In the genomic region with DNA sequence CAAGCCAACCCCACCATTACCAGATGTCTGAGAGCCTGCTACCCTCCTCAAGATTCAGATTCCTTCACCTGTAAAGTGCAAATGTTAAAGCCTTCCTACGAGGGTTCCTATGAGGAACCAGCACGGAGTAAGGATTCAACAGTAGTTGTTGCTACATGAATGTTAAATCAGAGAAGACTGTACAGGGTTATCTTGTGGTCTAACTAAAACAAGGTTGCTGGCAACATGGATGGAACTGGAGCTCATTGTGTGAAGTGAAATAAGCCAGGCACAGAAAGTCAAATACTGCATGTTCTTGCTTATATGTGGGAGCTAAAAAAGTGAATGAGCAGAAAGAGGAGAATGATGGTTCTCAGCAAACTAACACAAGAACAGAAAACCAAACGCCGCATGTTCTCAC, we compare ENCODE assay signal across 27 cellular contexts.
"Had no signal": no experiment of that assay in that cellular context is flagged by ENCODE, and none has a peak within 500 bp of the region (broad histone marks: within the 10 kb centered on the region; RNA-seq: fewer than 3 reads in every experiment).

No MANE protein-coding gene starts in this region.

- H3K27me3 Mint-ChIP-seq: progenitor cell of endocrine pancreas had no signal

- H3K9me3 ChIP-seq: ovary, psoas muscle, right lobe of liver, sigmoid colon, stomach, thoracic aorta, thyroid gland, tibial nerve, upper lobe of left lung, vagina had no signal

- H3K27ac Mint-ChIP-seq: naive thymus-derived CD8-positive, alpha-beta T cell; natural killer cell treated with Interleukin-12 subunit alpha and Interleukin-12 subunit beta and Interleukin-15 and Interleukin-18, amount 100 ng/mL, for 72 hours; progenitor cell of endocrine pancreas; stimulated activated effector memory CD8-positive, alpha-beta T cell treated with anti-CD3 and anti-CD28 coated beads, Interleukin-12 subunit alpha, Interleukin-12 subunit beta, amount 100 ng/mL, for 72 hours; stimulated activated naive B cell treated with anti-CD40 and anti-IgM and Interleukin-4, amounts not matched to agents 10 μg/mL and 1 μg/mL and 100 μg/mL, for 72 hours; stimulated activated naive CD8-positive, alpha-beta T cell treated with anti-CD3 and anti-CD28 coated beads, Interleukin-15, Interleukin-2, amounts not matched to agents 100 ng/mL and 50 ng/mL, for 24 hours had no signal

- ATAC-seq: naive thymus-derived CD8-positive, alpha-beta T cell; natural killer cell treated with Interleukin-12 subunit alpha and Interleukin-12 subunit beta and Interleukin-15 and Interleukin-18, amount 100 ng/mL, for 72 hours; psoas muscle; right lobe of liver; stimulated activated effector memory CD8-positive, alpha-beta T cell treated with anti-CD3 and anti-CD28 coated beads, Interleukin-12 subunit alpha, Interleukin-12 subunit beta, amount 100 ng/mL, for 72 hours; stimulated activated naive B cell treated with anti-CD40 and anti-IgM and Interleukin-4, amounts not matched to agents 10 μg/mL and 1 μg/mL and 100 μg/mL, for 72 hours had no signal

- H3K4me1 ChIP-seq: parathyroid adenoma, right lobe of liver, stomach, thyroid gland, tibial nerve, upper lobe of left lung, vagina had no signal

- H3K4me3 Mint-ChIP-seq: naive thymus-derived CD8-positive, alpha-beta T cell; natural killer cell treated with Interleukin-12 subunit alpha and Interleukin-12 subunit beta and Interleukin-15 and Interleukin-18, amount 100 ng/mL, for 72 hours; neural progenitor cell; stimulated activated effector memory CD8-positive, alpha-beta T cell treated with anti-CD3 and anti-CD28 coated beads, Interleukin-12 subunit alpha, Interleukin-12 subunit beta, amount 100 ng/mL, for 72 hours; stimulated activated naive B cell treated with anti-CD40 and anti-IgM and Interleukin-4, amounts not matched to agents 10 μg/mL and 1 μg/mL and 100 μg/mL, for 72 hours; stimulated activated naive CD8-positive, alpha-beta T cell treated with anti-CD3 and anti-CD28 coated beads, Interleukin-15, Interleukin-2, amounts not matched to agents 100 ng/mL and 50 ng/mL, for 24 hours had no signal

- H3K27me3 ChIP-seq: neural progenitor cell, ovary, right lobe of liver, sigmoid colon, stomach, thyroid gland, tibial nerve, upper lobe of left lung, vagina had no signal

- H3K4me1 Mint-ChIP-seq: naive thymus-derived CD8-positive, alpha-beta T cell; stimulated activated effector memory CD8-positive, alpha-beta T cell treated with anti-CD3 and anti-CD28 coated beads, Interleukin-12 subunit alpha, Interleukin-12 subunit beta, amount 100 ng/mL, for 72 hours; stimulated activated naive B cell treated with anti-CD40 and anti-IgM and Interleukin-4, amounts not matched to agents 10 μg/mL and 1 μg/mL and 100 μg/mL, for 72 hours had no signal

- H3K9me3 Mint-ChIP-seq: naive thymus-derived CD8-positive, alpha-beta T cell; natural killer cell treated with Interleukin-12 subunit alpha and Interleukin-12 subunit beta and Interleukin-15 and Interleukin-18, amount 100 ng/mL, for 72 hours; neural progenitor cell; stimulated activated effector memory CD8-positive, alpha-beta T cell treated with anti-CD3 and anti-CD28 coated beads, Interleukin-12 subunit alpha, Interleukin-12 subunit beta, amount 100 ng/mL, for 72 hours; stimulated activated naive B cell treated with anti-CD40 and anti-IgM and Interleukin-4, amounts not matched to agents 10 μg/mL and 1 μg/mL and 100 μg/mL, for 72 hours; stimulated activated naive CD8-positive, alpha-beta T cell treated with anti-CD3 and anti-CD28 coated beads, Interleukin-15, Interleukin-2, amounts not matched to agents 100 ng/mL and 50 ng/mL, for 24 hours had no signal

- H3K4me3 ChIP-seq: neural progenitor cell, ovary, psoas muscle, right lobe of liver, sigmoid colon, stomach, thoracic aorta, thyroid gland, tibial nerve, upper lobe of left lung, vagina had no signal

- H3K36me3 Mint-ChIP-seq: naive thymus-derived CD8-positive, alpha-beta T cell; natural killer cell treated with Interleukin-12 subunit alpha and Interleukin-12 subunit beta and Interleukin-15 and Interleukin-18, amount 100 ng/mL, for 72 hours; stimulated activated effector memory CD8-positive, alpha-beta T cell treated with anti-CD3 and anti-CD28 coated beads, Interleukin-12 subunit alpha, Interleukin-12 subunit beta, amount 100 ng/mL, for 72 hours; stimulated activated naive B cell treated with anti-CD40 and anti-IgM and Interleukin-4, amounts not matched to agents 10 μg/mL and 1 μg/mL and 100 μg/mL, for 72 hours had no signal

- H3K36me3 ChIP-seq: ovary, right lobe of liver, sigmoid colon, stomach, thoracic aorta, thyroid gland, upper lobe of left lung, vagina had no signal

- H3K27ac ChIP-seq: neural progenitor cell, ovary, parathyroid adenoma, psoas muscle, right lobe of liver, sigmoid colon, stomach, thoracic aorta, thyroid gland, tibial nerve, upper lobe of left lung, vagina had no signal

- DNase-seq: naive thymus-derived CD8-positive, alpha-beta T cell; occipital lobe; ovary; posterior cingulate gyrus; psoas muscle; right lobe of liver; sigmoid colon; small intestine; stimulated activated CD4-positive, alpha-beta T cell treated with anti-CD3 and anti-CD28 coated beads, Interleukin-15, amount 100 ng/mL, for 24 hours; stimulated activated CD4-positive, alpha-beta T cell treated with anti-CD3 and anti-CD28 coated beads, Interleukin-2, amount 100 ng/mL, for 24 hours; stimulated activated CD4-positive, alpha-beta T cell treated with anti-CD3 and anti-CD28 coated beads, Interleukin-2, amount 100 ng/mL, for 48 hours; stimulated activated CD4-positive, alpha-beta T cell treated with anti-CD3 and anti-CD28 coated beads, Interleukin-4, amount 100 ng/mL, for 24 hours; stimulated activated naive B cell treated with anti-CD40 and anti-IgM and Interleukin-4, amounts not matched to agents 10 μg/mL and 1 μg/mL and 100 μg/mL, for 72 hours; stimulated activated naive CD4-positive, alpha-beta T cell treated with Interleukin-2 at 50 U/mL for 16 hours; stomach; thyroid gland; trophoblast cell; upper lobe of left lung had no signal
